9 cellular contexts compared by ENCODE assay signal in the genomic region with DNA sequence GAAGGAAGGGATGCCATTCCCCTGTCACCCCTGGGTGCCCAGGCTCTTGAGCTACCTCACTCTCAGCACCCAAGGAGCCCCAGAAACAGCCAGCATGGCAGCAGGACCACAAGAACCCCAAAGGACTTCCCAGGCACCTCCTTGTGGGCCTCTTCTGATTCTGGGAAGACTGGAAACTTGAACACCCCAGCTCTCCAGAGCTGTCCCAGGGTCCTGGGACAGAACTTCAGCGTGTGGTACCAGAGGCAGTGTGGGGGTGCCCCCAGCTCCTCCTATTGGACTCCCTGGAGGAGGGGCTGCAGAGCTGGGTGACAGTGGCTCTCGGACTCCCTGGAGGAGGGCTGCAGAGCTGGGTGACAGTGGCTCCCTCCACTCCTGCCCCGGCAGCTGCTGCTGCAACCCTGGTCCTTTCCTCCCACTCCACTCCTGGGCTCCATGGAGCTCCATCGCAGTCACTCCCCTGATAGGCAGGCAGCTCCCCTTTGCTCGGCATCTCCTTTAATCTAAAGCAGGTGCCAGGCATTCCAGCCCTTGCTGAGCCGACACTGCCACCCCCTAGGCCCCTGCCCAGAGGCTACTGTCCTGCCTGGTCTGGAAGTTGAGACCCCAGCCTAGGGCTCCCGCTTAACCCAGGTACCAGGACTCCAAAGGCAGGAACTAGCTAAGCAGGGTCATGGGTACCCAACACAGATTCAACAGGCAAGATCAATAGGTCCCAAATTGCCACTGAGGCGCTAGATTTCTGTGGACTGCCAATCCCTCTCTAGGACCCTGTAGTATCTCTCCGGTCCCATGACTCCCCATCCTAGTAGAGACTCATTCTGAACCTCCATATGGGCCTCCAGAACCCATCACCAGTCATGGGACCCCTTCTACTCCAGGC. TPM values are rescaled to one million over a fixed set of nuclear protein-coding genes. Genes with fewer than 3 reads are reported as not detected.
A peak's percentile ranks its signal among the peaks of the same experiment; 100 is the strongest.
DNase-seq lines count a peak whose midpoint lies in the region; ATAC-seq, FAIRE-seq and TF ChIP-seq lines count a peak whose summit lies in the region.
"Had no signal": no experiment of that assay in that cellular context is flagged by ENCODE, and none has a peak within 500 bp of the region (broad histone marks: within the 10 kb centered on the region; RNA-seq: fewer than 3 reads in every experiment).

No MANE protein-coding gene starts in this region.

- H3K27me3 Mint-ChIP-seq in activated CD8-positive, alpha-beta memory T cell treated with anti-CD3 and anti-CD28 coated beads, Interleukin-2, amount 10 ng/mL, durations not matched to agents 7 days and 5 days, result no peaks in the 10 kb centered on the region

- ATAC-seq in activated CD8-positive, alpha-beta memory T cell treated with anti-CD3 and anti-CD28 coated beads, Interleukin-2, amount 10 ng/mL, durations not matched to agents 7 days and 5 days, result no peak
- ATAC-seq in lung (ENCODE audit: insufficient read depth, low FRiP score), result no peak

- peak overlapping the region; percentile 83 for H3K27ac Mint-ChIP-seq in activated CD8-positive, alpha-beta memory T cell treated with anti-CD3 and anti-CD28 coated beads, Interleukin-2, amount 10 ng/mL, durations not matched to agents 7 days and 5 days

- intact Hi-C loops in transverse colon (cut with DNase I; ENCODE audit: low total_unique reads), result no loop called here

- 41 to 74% methylated on average over 9 of the region's 9 CpGs for WGBS in lung, 2 donors
- WGBS in transverse colon (ENCODE audit: low coverage in 1 of 2), 2 donors, result 36% methylated on average over 9 of the region's 9 CpGs; no CpG with 5 or more reads in 1 of the 2 donors

- peaks cover 72% of the 10 kb centered on the region for H3K4me1 Mint-ChIP-seq in activated CD8-positive, alpha-beta memory T cell treated with anti-CD3 and anti-CD28 coated beads, Interleukin-2, amount 10 ng/mL, durations not matched to agents 7 days and 5 days

- H3K36me3 Mint-ChIP-seq in activated CD8-positive, alpha-beta memory T cell treated with anti-CD3 and anti-CD28 coated beads, Interleukin-2, amount 10 ng/mL, durations not matched to agents 7 days and 5 days, result peaks cover 4% of the 10 kb centered on the region

- TF ChIP-seq CTCF in bronchial epithelial cell (IDR thresholded peaks at IDR 0.05; ENCODE audit: insufficient read depth, low read length, severe bottlenecking), result no peak
- TF ChIP-seq CTCF in lung (IDR thresholded peaks at IDR 0.05; ENCODE audit: control extremely low read depth, extremely low read depth), result no peak
- no peak for TF ChIP-seq CTCF in transverse colon (IDR thresholded peaks at IDR 0.05)
- no peak for TF ChIP-seq CTCF in D721Med (IDR thresholded peaks at IDR 0.05; ENCODE audit: insufficient read depth, missing control alignments)

- in situ Hi-C loops in transverse colon (cut with MboI; ENCODE audit: low pct_ligation_motif_present in 1 of 4, low pct_unique_long_range_greater_than_20kb in 1 of 4, low sequenced_read_pairs in 3 of 4), result no loop called here

- H3K4me3 Mint-ChIP-seq in activated CD8-positive, alpha-beta memory T cell treated with anti-CD3 and anti-CD28 coated beads, Interleukin-2, amount 10 ng/mL, durations not matched to agents 7 days and 5 days, result peak overlapping the region; percentile 83

- H3K4me1 ChIP-seq in lung (ENCODE audit: control insufficient read depth in 2 of 2, insufficient read depth in 2 of 2, low read length in 2 of 2) (peaks cover 0 to 33% of the 10 kb centered on the region in 2 donors), transverse colon (peaks cover 55 to 83% (median 80%) of the 10 kb centered on the region in 4 donors)

- FAIRE-seq in bronchial epithelial cell (lab: Jason Lieb, UNC), result no peak
- no peak for FAIRE-seq in D721Med (lab: Jason Lieb, UNC)

- peaks cover 11% of the 10 kb centered on the region for H3K36me3 ChIP-seq in bronchial epithelial cell (ENCODE audit: control insufficient read depth, insufficient read depth, low read length)
- H3K36me3 ChIP-seq in lung (ENCODE audit: control insufficient read depth in 2 of 2, insufficient read depth in 2 of 2, low read length in 2 of 2), result no peaks in the 10 kb centered on the region
- H3K36me3 ChIP-seq in transverse colon, result no peaks in the 10 kb centered on the region

- H3K4me3 ChIP-seq in bronchial epithelial cell (ENCODE audit: low read depth, low read length), result peak overlapping the region; percentile 87
- H3K4me3 ChIP-seq in lung, result peak overlapping the region; percentile 91
- peak overlapping the region; percentile 30 to 75 (median 62) for H3K4me3 ChIP-seq in transverse colon

- no peaks in the 10 kb centered on the region for H3K9me3 Mint-ChIP-seq in activated CD8-positive, alpha-beta memory T cell treated with anti-CD3 and anti-CD28 coated beads, Interleukin-2, amount 10 ng/mL, durations not matched to agents 7 days and 5 days (ENCODE audit: low read depth)

- TF ChIP-seq POLR2A in transverse colon (IDR thresholded peaks at IDR 0.05), result no peak

- H3K9me3 ChIP-seq in lung (ENCODE audit: control insufficient read depth in 2 of 2, insufficient read depth in 1 of 2, low read length in 1 of 2) (no peaks in the 10 kb centered on the region), transverse colon (no peaks in the 10 kb centered on the region)

- peak; percentile 39 for DNase-seq in activated CD8-positive, alpha-beta memory T cell treated with anti-CD3 and anti-CD28 coated beads, Interleukin-2, amount 10 ng/mL, durations not matched to agents 7 days and 5 days
- no peak for DNase-seq in activated CD8-positive, alpha-beta memory T cell treated with anti-CD3 and anti-CD28 coated beads, Interleukin-2, amount 50 U/mL, for 48 hours
- no peak for DNase-seq in bronchial epithelial cell (ENCODE audit: low read depth)
- no peak for DNase-seq in lung (ENCODE audit: low spot score)
- no peak for DNase-seq in transverse colon
- no peak for DNase-seq in D721Med (ENCODE audit: insufficient read length, low spot score)
- DNase-seq in cortex of kidney (lab: John Stamatoyannopoulos, UW), result no peak
- DNase-seq in mucosa of gallbladder (ENCODE audit: low spot score), result no peak
- DNase-seq: DMS 273 treated with DMSO at 0.1 percent for 48 hours had no signal

- no peak for TF ChIP-seq EP300 in transverse colon (IDR thresholded peaks at IDR 0.05; ENCODE audit: low read depth)

- CTCF ChIA-PET in activated CD8-positive, alpha-beta memory T cell treated with anti-CD3 and anti-CD28 coated beads, Interleukin-2, amount 10 ng/mL, durations not matched to agents 7 days and 5 days (lab: Charles Lee), result interaction anchor here (1.1 to 1.8 kb wide), 2 partner anchors 33 to 53 kb away, joined by 4 to 5 read pairs; partner anchors contain the start of gene UPK2

- H3K27ac ChIP-seq in lung (ENCODE audit: low read depth in 1 of 2, low read length in 1 of 2) (peak overlapping the region; percentile 88 to 93), transverse colon (peak overlapping the region; percentile 98 to 100 (median 100))

- H3K27me3 ChIP-seq in bronchial epithelial cell (ENCODE audit: control insufficient read depth, insufficient read depth, low read length), result no peaks in the 10 kb centered on the region
- H3K27me3 ChIP-seq in lung (ENCODE audit: control insufficient read depth, insufficient read depth), result no peaks in the 10 kb centered on the region
- no peaks in the 10 kb centered on the region for H3K27me3 ChIP-seq in transverse colon

RNA-seq across cellular contexts. Expression of gene BCL9L, which starts 2.7 kb away (rescaled TPM):
- 10 to 100 TPM; 33.9 to 44.0 TPM for total RNA-seq in activated CD8-positive, alpha-beta memory T cell treated with anti-CD3 and anti-CD28 coated beads, Interleukin-2, amount 10 ng/mL, durations not matched to agents 7 days and 5 days
- total RNA-seq in bronchial epithelial cell (22.6 and 38.5 TPM in 2 replicates), lung (10 to 100 TPM; 39.6 to 91.0 TPM), transverse colon (10 to 100 TPM; 15.9 to 23.9 (median 18.5) TPM), mucosa of gallbladder (107 TPM)
- polyA plus RNA-seq in lung, result 10 to 100 TPM; 23.3 to 30.4 TPM

RNA-seq across cellular contexts. Expression of gene UPK2, which starts 33.1 kb away (rescaled TPM):
- not detected for total RNA-seq in activated CD8-positive, alpha-beta memory T cell treated with anti-CD3 and anti-CD28 coated beads, Interleukin-2, amount 10 ng/mL, durations not matched to agents 7 days and 5 days
- total RNA-seq in bronchial epithelial cell (0.13 TPM in 1 of 2 replicates, not detected in the other), lung (not detected), transverse colon (not detected), mucosa of gallbladder (not detected)
- under 1 TPM in 1 of 2 donors, not detected in 1; 0.07 TPM for polyA plus RNA-seq in lung

RNA-seq across cellular contexts. Expression of gene CXCR5, which starts 39.3 kb away (rescaled TPM):
- under 1 TPM in 1 of 2 experiments, not detected in 1; 0.30 TPM for total RNA-seq in activated CD8-positive, alpha-beta memory T cell treated with anti-CD3 and anti-CD28 coated beads, Interleukin-2, amount 10 ng/mL, durations not matched to agents 7 days and 5 days
- total RNA-seq in bronchial epithelial cell (not detected in 2 replicates), lung (under 1 TPM in 1 of 2 donors, not detected in 1; 0.48 TPM), transverse colon (1 to 10 TPM in 2 of 4 donors, not detected in 2; 2.5 to 4.1 TPM), mucosa of gallbladder (0.06 TPM)
- polyA plus RNA-seq in lung, result under 1 TPM; 0.16 to 0.65 TPM

RNA-seq across cellular contexts. Expression of gene FOXR1, which starts 48.6 kb away (rescaled TPM):
- total RNA-seq in activated CD8-positive, alpha-beta memory T cell treated with anti-CD3 and anti-CD28 coated beads, Interleukin-2, amount 10 ng/mL, durations not matched to agents 7 days and 5 days, result not detected
- not detected in 2 replicates for total RNA-seq in bronchial epithelial cell
- not detected for total RNA-seq in lung
- polyA plus RNA-seq in lung, result not detected
- not detected for total RNA-seq in transverse colon
- total RNA-seq in mucosa of gallbladder, result not detected
